Comparison of ENCODE assay signal across 11 cellular contexts in the genomic region with DNA sequence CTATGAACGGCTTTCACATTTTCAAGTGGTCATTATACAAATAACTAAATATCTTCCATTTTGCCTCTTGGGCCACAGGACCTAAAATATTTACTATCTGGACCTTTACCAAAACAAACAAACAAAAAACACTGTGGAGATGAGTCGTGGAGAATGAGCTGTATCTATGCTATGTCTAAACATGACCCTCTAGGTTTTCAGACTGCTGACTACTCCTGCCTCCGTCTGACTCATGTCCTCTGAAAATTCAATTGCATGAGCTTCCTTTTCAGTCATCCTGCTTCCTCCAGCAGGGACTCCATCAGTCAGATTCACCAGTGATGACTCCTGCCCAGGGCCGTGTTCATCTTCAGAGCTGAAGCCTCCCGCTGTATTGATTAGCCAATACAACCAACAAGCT.
A peak's percentile ranks its signal among the peaks of the same experiment; 100 is the strongest.
DNase-seq lines count a peak whose midpoint lies in the region; TF ChIP-seq lines count a peak whose summit lies in the region.
"Had no signal": no experiment of that assay in that cellular context is flagged by ENCODE, and none has a peak within 500 bp of the region (broad histone marks: within the 10 kb centered on the region; RNA-seq: fewer than 3 reads in every experiment).

No MANE protein-coding gene starts in this region.

- H3K4me3 ChIP-seq in NB4 (ENCODE audit: low read depth, low read length) (no peak overlapping the region), mammary epithelial cell (replicated peaks in 1 of 3; ENCODE audit: insufficient read depth in 1 of 3, low read depth in 2 of 3, low read length in 3 of 3) (no peak overlapping the region), mesendoderm (ENCODE audit: low read length) (no peak overlapping the region), ovary (no peak overlapping the region)
- no peak overlapping the region for H3K4me3 ChIP-seq in CD8-positive, alpha-beta memory T cell (ENCODE audit: low read length)
- H3K4me3 ChIP-seq: heart right ventricle, right atrium auricular region had no signal

- no peak for TF ChIP-seq CTCF in NB4 (IDR thresholded peaks at IDR 0.05; ENCODE audit: low read depth, low read length)
- TF ChIP-seq CTCF in mammary epithelial cell (conservative IDR thresholded peaks at IDR 0.05 in 1 of 2, IDR thresholded peaks at IDR 0.05 in 1 of 2; ENCODE audit: extremely low read depth in 1 of 2, insufficient read depth in 1 of 2, low read depth in 1 of 2, low read length in 2 of 2) = peak in 1 of 2 donors; percentile 16
- TF ChIP-seq CTCF in ovary (IDR thresholded peaks at IDR 0.05) = no peak

- CTCF ChIA-PET in mammary epithelial cell (lab: Charles Lee; ENCODE audit: low non-redundant PET) = interaction anchor here (0.5 to 1.0 kb wide), 5 partner anchors 32 to 335 kb away, joined by 3 to 5 read pairs (median 3); no protein-coding TSS in a partner anchor
- CTCF ChIA-PET in CD8-positive, alpha-beta memory T cell (lab: Charles Lee) = interaction anchor here (1.4 kb wide), 1 partner anchor 15 kb away, joined by 3 read pairs; no protein-coding TSS in a partner anchor

- POLR2A ChIA-PET in CD8-positive, alpha-beta memory T cell (lab: Charles Lee) = no interaction called here

- H4K20me1 ChIP-seq in mammary epithelial cell (ENCODE audit: insufficient read depth, low read length) = no peaks in the 10 kb centered on the region

- H4K5ac ChIP-seq in mesendoderm (ENCODE audit: low read length) = no peak overlapping the region

- no peak overlapping the region for H2BK15ac ChIP-seq in mesendoderm (replicated peaks; ENCODE audit: low read depth)

- H3K27ac ChIP-seq in mammary epithelial cell (ENCODE audit: insufficient read depth, low read depth, low read length) (peak overlapping the region; percentile 71), mesendoderm (ENCODE audit: low read depth, low read length) (no peak overlapping the region), ovary (no peak overlapping the region)
- H3K27ac ChIP-seq in CD8-positive, alpha-beta memory T cell (ENCODE audit: low read depth, low read length) = no peak overlapping the region
- H3K27ac ChIP-seq: heart right ventricle, right atrium auricular region had no signal

- no peak overlapping the region for H3K56ac ChIP-seq in mesendoderm (ENCODE audit: low read length)

- peak overlapping the region; percentile 63 for H3K4me2 ChIP-seq in mammary epithelial cell (ENCODE audit: insufficient read depth, low read depth, low read length)
- no peak overlapping the region for H3K4me2 ChIP-seq in mesendoderm (ENCODE audit: low read length)

- H3K79me2 ChIP-seq in mammary epithelial cell (ENCODE audit: insufficient read depth, low read length) = no peaks in the 10 kb centered on the region
- no peaks in the 10 kb centered on the region for H3K79me2 ChIP-seq in mesendoderm (ENCODE audit: control insufficient read depth, insufficient read depth, low read length)

- H3K27ac Mint-ChIP-seq in CD8-positive, alpha-beta memory T cell = no peak overlapping the region
- H3K27ac Mint-ChIP-seq: type B pancreatic cell had no signal

- dilution Hi-C loops in mammary epithelial cell (cut with HindIII; ENCODE audit: low sequenced_read_pairs) = no loop called here

- H3K9me3 ChIP-seq in mammary epithelial cell (replicated peaks; ENCODE audit: insufficient read depth, low read length) (peaks cover 3% of the 10 kb centered on the region), ovary (no peaks in the 10 kb centered on the region)
- H3K9me3 ChIP-seq in CD8-positive, alpha-beta memory T cell (ENCODE audit: low read length) = no peaks in the 10 kb centered on the region
- H3K9me3 ChIP-seq: heart right ventricle, right atrium auricular region had no signal

- peak; percentile 37 for DNase-seq in DMS153 treated with DMSO at 0.1 percent for 48 hours (lab: John Stamatoyannopoulos, UW; ENCODE audit: unreplicated experiment)
- peak; percentile 11 for DNase-seq in NB4 (ENCODE audit: low read depth)
- peak; percentile 96 for DNase-seq in mammary epithelial cell
- peak; percentile 65 for DNase-seq in mesendoderm
- no peak for DNase-seq in activated CD8-positive, alpha-beta memory T cell treated with anti-CD3 and anti-CD28 coated beads, Interleukin-2, amount 50 U/mL, for 48 hours
- DNase-seq in ovary = no peak
- no peak for DNase-seq in NCI-H2227 (lab: John Stamatoyannopoulos, UW; ENCODE audit: unreplicated experiment)
- DNase-seq in CD8-positive, alpha-beta memory T cell = no peak
- DNase-seq: heart right ventricle had no signal

- H3K27me3 ChIP-seq in mammary epithelial cell (ENCODE audit: insufficient read depth, low read length) (no peaks in the 10 kb centered on the region), mesendoderm (ENCODE audit: insufficient read depth, low read length, poor library complexity) (no peaks in the 10 kb centered on the region), ovary (no peaks in the 10 kb centered on the region)
- no peaks in the 10 kb centered on the region for H3K27me3 ChIP-seq in CD8-positive, alpha-beta memory T cell (ENCODE audit: insufficient read depth, low read length, poor library complexity, severe bottlenecking)
- H3K27me3 ChIP-seq: heart right ventricle, right atrium auricular region had no signal

- no peaks in the 10 kb centered on the region for H3K79me1 ChIP-seq in mesendoderm (ENCODE audit: low read length)

- no peak overlapping the region for H3K18ac ChIP-seq in mesendoderm (ENCODE audit: low read length)

- 16% methylated on average over 5 of the region's 5 CpGs for WGBS in mammary epithelial cell (ENCODE audit: low coverage, missing lambda C conversion rate)
- no CpG with 5 or more reads among the region's 5 CpGs for WGBS in mesendoderm (ENCODE audit: extremely low coverage, insufficient coverage, low lambda C conversion rate)
- WGBS in ovary, 3 donors = 27 to 37% (median 28%) methylated on average over 5 of the region's 5 CpGs

- H2AFZ ChIP-seq in mammary epithelial cell (ENCODE audit: low read depth, low read length) = peak overlapping the region; percentile 79

- H3K9me3 Mint-ChIP-seq in CD8-positive, alpha-beta memory T cell = no peaks in the 10 kb centered on the region

- no peak overlapping the region for H2BK5ac ChIP-seq in mesendoderm (ENCODE audit: low read length)

- H3K4ac ChIP-seq in mesendoderm (ENCODE audit: low read depth, low read length) = no peak overlapping the region

- H3K36me3 ChIP-seq in mammary epithelial cell (ENCODE audit: insufficient read depth, low read length) (no peaks in the 10 kb centered on the region), mesendoderm (ENCODE audit: control insufficient read depth, insufficient read depth, low read length) (no peaks in the 10 kb centered on the region), ovary (no peaks in the 10 kb centered on the region)
- no peaks in the 10 kb centered on the region for H3K36me3 ChIP-seq in CD8-positive, alpha-beta memory T cell (ENCODE audit: insufficient read depth, low read length)
- H3K36me3 ChIP-seq: heart right ventricle, right atrium auricular region had no signal

- TF ChIP-seq POLR2A in NB4 (IDR thresholded peaks at IDR 0.05; ENCODE audit: extremely low read depth, insufficient read length) = no peak
- no peak for TF ChIP-seq POLR2A in ovary (IDR thresholded peaks at IDR 0.05)

- peaks cover 22% of the 10 kb centered on the region for H3K4me1 ChIP-seq in mammary epithelial cell (ENCODE audit: insufficient read depth, low read length)
- no peaks in the 10 kb centered on the region for H3K4me1 ChIP-seq in mesendoderm (ENCODE audit: control insufficient read depth, low read depth, low read length)
- peaks cover 1% of the 10 kb centered on the region for H3K4me1 ChIP-seq in ovary (ENCODE audit: insufficient read depth)
- H3K4me1 ChIP-seq in CD8-positive, alpha-beta memory T cell (ENCODE audit: insufficient read depth, low read length) = no peaks in the 10 kb centered on the region
- H3K4me1 ChIP-seq: right atrium auricular region had no signal

- no peak overlapping the region for H3K23ac ChIP-seq in mesendoderm (ENCODE audit: low read length)

- intact Hi-C loops in mammary epithelial cell (cut with micrococcal nuclease) = loop anchor here (10.0 kb wide), 1 partner anchor 56 kb away; no protein-coding TSS in a partner anchor
- intact Hi-C loops in ovary (cut with DNase I) = no loop called here

- BruUV-seq in mammary epithelial cell (replicated peaks; lab: Mats Ljungman, UMichigan) = no TSS peak

- H3K9ac ChIP-seq in mammary epithelial cell (ENCODE audit: insufficient read depth, low read length) = no peak overlapping the region
- no peak overlapping the region for H3K9ac ChIP-seq in mesendoderm (ENCODE audit: low read length)

- no peaks in the 10 kb centered on the region for H3K36me3 Mint-ChIP-seq in CD8-positive, alpha-beta memory T cell

- H3K4me3 Mint-ChIP-seq in CD8-positive, alpha-beta memory T cell = no peak overlapping the region
- H3K4me3 Mint-ChIP-seq: type B pancreatic cell had no signal

- no peak for TF ChIP-seq EP300 in ovary (IDR thresholded peaks at IDR 0.05)

- H2BK120ac ChIP-seq in mesendoderm (ENCODE audit: low read depth, low read length) = no peak overlapping the region

- no peak overlapping the region for H2AK5ac ChIP-seq in mesendoderm (ENCODE audit: low read length)

- peaks cover 0 to 5% (median 0%) of the 10 kb centered on the region in 3 donors for H3K4me1 Mint-ChIP-seq in CD8-positive, alpha-beta memory T cell

- in situ Hi-C loops in mammary epithelial cell (cut with MboI; ENCODE audit: low sequenced_read_pairs in 2 of 2) = no loop called here

- H4K8ac ChIP-seq in mesendoderm (ENCODE audit: low read depth, low read length) = no peak overlapping the region

- peaks cover 4 to 16% of the 10 kb centered on the region in 2 donors for H3K27me3 Mint-ChIP-seq in CD8-positive, alpha-beta memory T cell
- H3K27me3 Mint-ChIP-seq: type B pancreatic cell had no signal

Comparison
In these comparisons a context has a peak if more than half of its experiments do, and no peak if none do; other contexts are left out.
1. DNase-seq: peak in DMS153 treated with DMSO at 0.1 percent for 48 hours (single experiment), NB4 (single experiment), mammary epithelial cell (single experiment) and mesendoderm (single experiment); none in activated CD8-positive, alpha-beta memory T cell treated with anti-CD3 and anti-CD28 coated beads, Interleukin-2, amount 50 U/mL, for 48 hours (single experiment), ovary (0 of 5), NCI-H2227 (single experiment) and CD8-positive, alpha-beta memory T cell (0 of 5).